16 cellular contexts compared by ENCODE assay signal in genomic region chr7:26365897-26366267, GRCh38.
"Had no signal": no experiment of that assay in that cellular context is flagged by ENCODE, and none has a peak within 500 bp of the region (broad histone marks: within the 10 kb centered on the region; RNA-seq: fewer than 3 reads in every experiment).

No MANE protein-coding gene starts in this region.

- H3K9me3 Mint-ChIP-seq: activated B cell treated with CpG ODN at 0.5 μM for 24 hours; activated CD4-positive, alpha-beta T cell treated with anti-CD3 and anti-CD28 coated beads, Interleukin-2, amount 10 ng/mL, durations not matched to agents 24 days and 14 days; activated naive CD4-positive, alpha-beta T cell treated with anti-CD3 and anti-CD28 coated beads, Interleukin-2, amount 50 U/mL, for 24 hours; activated T-cell treated with anti-CD3 and anti-CD28 coated beads, Interleukin-2, amount 50 U/mL, for 4 hours had no signal

- FAIRE-seq: bronchial epithelial cell had no signal

- H3K27ac ChIP-seq: ascending aorta, esophagus squamous epithelium, prostate gland, right atrium auricular region, tibial artery had no signal

- H3K4me3 ChIP-seq: ascending aorta, esophagus squamous epithelium, lung, prostate gland, right atrium auricular region, tibial artery had no signal

- DNase-seq: activated B cell treated with CpG ODN at 0.5 μM for 24 hours; activated CD8-positive, alpha-beta T cell treated with anti-CD3 and anti-CD28 coated beads, Interleukin-2, amount 10 ng/mL, durations not matched to agents 7 days and 5 days; activated effector memory CD4-positive, alpha-beta T cell treated with anti-CD3 and anti-CD28 coated beads, Interleukin-2, amount 50 U/mL, for 16 hours; activated T-cell treated with anti-CD3 and anti-CD28 coated beads, Interleukin-2, amount 50 U/mL, for 4 hours; cortex of kidney; esophagus squamous epithelium; left colon; stimulated activated naive CD8-positive, alpha-beta T cell treated with anti-CD3 and anti-CD28 coated beads, Interleukin-15, Interleukin-2, amounts not matched to agents 100 U/mL and 50 U/mL, for 24 hours; tibial artery had no signal

- H3K27ac Mint-ChIP-seq: activated CD4-positive, alpha-beta T cell treated with anti-CD3 and anti-CD28 coated beads, Interleukin-2, amount 10 ng/mL, durations not matched to agents 24 days and 14 days; activated CD8-positive, alpha-beta T cell treated with anti-CD3 and anti-CD28 coated beads, Interleukin-2, amount 10 ng/mL, durations not matched to agents 7 days and 5 days; activated naive CD4-positive, alpha-beta T cell treated with anti-CD3 and anti-CD28 coated beads, Interleukin-2, amount 50 U/mL, for 24 hours had no signal

- H3K27me3 ChIP-seq: ascending aorta had no signal

- H3K4me3 Mint-ChIP-seq: activated B cell treated with CpG ODN at 0.5 μM for 24 hours; activated CD4-positive, alpha-beta T cell treated with anti-CD3 and anti-CD28 coated beads, Interleukin-2, amount 10 ng/mL, durations not matched to agents 24 days and 14 days; activated CD8-positive, alpha-beta T cell treated with anti-CD3 and anti-CD28 coated beads, Interleukin-2, amount 10 ng/mL, durations not matched to agents 7 days and 5 days; activated naive CD4-positive, alpha-beta T cell treated with anti-CD3 and anti-CD28 coated beads, Interleukin-2, amount 50 U/mL, for 24 hours; activated T-cell treated with anti-CD3 and anti-CD28 coated beads, Interleukin-2, amount 50 U/mL, for 4 hours had no signal

- H3K4me1 ChIP-seq: ascending aorta, right atrium auricular region, tibial artery had no signal

- H3K36me3 ChIP-seq: ascending aorta, esophagus squamous epithelium, prostate gland, right atrium auricular region, tibial artery had no signal

- H3K36me3 Mint-ChIP-seq: activated naive CD4-positive, alpha-beta T cell treated with anti-CD3 and anti-CD28 coated beads, Interleukin-2, amount 50 U/mL, for 24 hours had no signal

- H3K27me3 Mint-ChIP-seq: activated B cell treated with CpG ODN at 0.5 μM for 24 hours; activated CD4-positive, alpha-beta T cell treated with anti-CD3 and anti-CD28 coated beads, Interleukin-2, amount 10 ng/mL, durations not matched to agents 24 days and 14 days; activated naive CD4-positive, alpha-beta T cell treated with anti-CD3 and anti-CD28 coated beads, Interleukin-2, amount 50 U/mL, for 24 hours had no signal

- H3K9me3 ChIP-seq: ascending aorta, esophagus squamous epithelium, prostate gland, right atrium auricular region, tibial artery had no signal
